In genomic region chr17:80720624-80721577, GRCh38 we compare ENCODE assay signal across 9 cellular contexts.
DNase-seq lines count a peak whose midpoint lies in the region; ATAC-seq lines count a peak whose summit lies in the region.
"Had no signal": no experiment of that assay in that cellular context is flagged by ENCODE, and none has a peak within 500 bp of the region (broad histone marks: within the 10 kb centered on the region; RNA-seq: fewer than 3 reads in every experiment).

No MANE protein-coding gene starts in this region.

- ATAC-seq in naive thymus-derived CD4-positive, alpha-beta T cell, result peak; percentile 72
- ATAC-seq in HG03571 (IDR thresholded peaks at IDR 0.05; ENCODE audit: unreplicated experiment), result no peak
- ATAC-seq in HG02759 (IDR thresholded peaks at IDR 0.05; ENCODE audit: unreplicated experiment), result no peak
- ATAC-seq in GM21515 (IDR thresholded peaks at IDR 0.05; ENCODE audit: unreplicated experiment), result no peak

- peak overlapping the region; percentile 20 for H3K4me3 Mint-ChIP-seq in activated naive CD4-positive, alpha-beta T cell treated with anti-CD3 and anti-CD28 coated beads for 36 hours
- H3K4me3 Mint-ChIP-seq in naive thymus-derived CD4-positive, alpha-beta T cell, result peak overlapping the region in 8 of 10 donors; percentile 19 to 71 (median 47)

- H3K4me1 ChIP-seq in naive thymus-derived CD4-positive, alpha-beta T cell (ENCODE audit: control insufficient read depth in 2 of 2, insufficient read depth in 2 of 2, low read length in 2 of 2), result peaks cover 5 to 9% of the 10 kb centered on the region in 2 donors

- POLR2A ChIA-PET in naive thymus-derived CD4-positive, alpha-beta T cell (lab: Charles Lee), result interaction anchor here (1.1 kb wide), 1 partner anchor 70 kb away, joined by 3 read pairs; no protein-coding TSS in a partner anchor

- H3K9me3 Mint-ChIP-seq in activated naive CD4-positive, alpha-beta T cell treated with anti-CD3 and anti-CD28 coated beads for 36 hours, result no peaks in the 10 kb centered on the region
- H3K9me3 Mint-ChIP-seq in naive thymus-derived CD4-positive, alpha-beta T cell, result peaks cover 0 to 4% (median 0%) of the 10 kb centered on the region in 11 donors

- peak overlapping the region; percentile 24 for H3K27ac ChIP-seq in naive thymus-derived CD4-positive, alpha-beta T cell (ENCODE audit: low read depth, low read length)

- intact Hi-C loops in activated naive CD4-positive, alpha-beta T cell treated with anti-CD3 and anti-CD28 coated beads for 36 hours (cut with micrococcal nuclease), result no loop called here
- intact Hi-C loops in naive thymus-derived CD4-positive, alpha-beta T cell (cut with micrococcal nuclease), result no loop called here

- H3K27me3 Mint-ChIP-seq in activated naive CD4-positive, alpha-beta T cell treated with anti-CD3 and anti-CD28 coated beads for 36 hours (ENCODE audit: low read depth), result no peaks in the 10 kb centered on the region
- H3K27me3 Mint-ChIP-seq in naive thymus-derived CD4-positive, alpha-beta T cell, result no peaks in the 10 kb centered on the region

- DNase-seq in 8988T (peak; percentile 40), RPMI7951 (ENCODE audit: low read depth) (peak; percentile 81), DMS79 (lab: John Stamatoyannopoulos, UW) (no peak)
- DNase-seq in activated naive CD4-positive, alpha-beta T cell treated with anti-CD3 and anti-CD28 coated beads for 36 hours, result peak; percentile 81
- peak in 3 of 9 donors; percentile 18 to 56 (median 21) for DNase-seq in naive thymus-derived CD4-positive, alpha-beta T cell

- H3K36me3 ChIP-seq in naive thymus-derived CD4-positive, alpha-beta T cell (ENCODE audit: control insufficient read depth in 2 of 3, insufficient read depth in 3 of 3, low read length in 3 of 3), result no peaks in the 10 kb centered on the region
- H3K36me3 ChIP-seq: SJCRH30 had no signal

- peak overlapping the region; percentile 79 for H3K27ac Mint-ChIP-seq in activated naive CD4-positive, alpha-beta T cell treated with anti-CD3 and anti-CD28 coated beads for 36 hours
- H3K27ac Mint-ChIP-seq in naive thymus-derived CD4-positive, alpha-beta T cell, result peak overlapping the region; percentile 1 to 96 (median 74)

- CTCF ChIA-PET in activated naive CD4-positive, alpha-beta T cell treated with anti-CD3 and anti-CD28 coated beads for 36 hours (lab: Charles Lee), result no interaction called here
- CTCF ChIA-PET in naive thymus-derived CD4-positive, alpha-beta T cell (lab: Charles Lee), result no interaction called here

- peaks cover 35% of the 10 kb centered on the region for H3K4me1 Mint-ChIP-seq in activated naive CD4-positive, alpha-beta T cell treated with anti-CD3 and anti-CD28 coated beads for 36 hours (ENCODE audit: low read depth)
- peaks cover 27 to 79% (median 71%) of the 10 kb centered on the region in 7 donors for H3K4me1 Mint-ChIP-seq in naive thymus-derived CD4-positive, alpha-beta T cell

- H3K36me3 Mint-ChIP-seq in activated naive CD4-positive, alpha-beta T cell treated with anti-CD3 and anti-CD28 coated beads for 36 hours (ENCODE audit: low read depth), result no peaks in the 10 kb centered on the region
- H3K36me3 Mint-ChIP-seq in naive thymus-derived CD4-positive, alpha-beta T cell, result peaks cover 3 to 33% (median 18%) of the 10 kb centered on the region in 5 donors

- H3K4me3 ChIP-seq in naive thymus-derived CD4-positive, alpha-beta T cell (ENCODE audit: low read length), result peak overlapping the region; percentile 25
- H3K4me3 ChIP-seq: SJCRH30 had no signal

- no peaks in the 10 kb centered on the region for H3K9me3 ChIP-seq in naive thymus-derived CD4-positive, alpha-beta T cell (ENCODE audit: control insufficient read depth in 2 of 3, low read length in 3 of 3)
- H3K9me3 ChIP-seq: SJCRH30 had no signal

- H3K27me3 ChIP-seq in naive thymus-derived CD4-positive, alpha-beta T cell (ENCODE audit: control insufficient read depth in 2 of 2, insufficient read depth in 2 of 2, low read length in 2 of 2), result no peaks in the 10 kb centered on the region
- H3K27me3 ChIP-seq: SJCRH30 had no signal
